ENCODE assay signal across 18 cellular contexts in genomic region chr3:24129549-24129948, GRCh38.
DNase-seq lines count a peak whose midpoint lies in the region; ATAC-seq, FAIRE-seq and TF ChIP-seq lines count a peak whose summit lies in the region.
"Had no signal": no experiment of that assay in that cellular context is flagged by ENCODE, and none has a peak within 500 bp of the region (broad histone marks: within the 10 kb centered on the region; RNA-seq: fewer than 3 reads in every experiment).

No MANE protein-coding gene starts in this region.

- H2BK5ac ChIP-seq in IMR-90 (ENCODE audit: low read depth, low read length, poor library complexity, severe bottlenecking), result no peak overlapping the region

- 0 out of 2 replicates have a peak overlapping the region, but pooled peaks have one; percentile 21 for H2AK5ac ChIP-seq in IMR-90 (ENCODE audit: low read depth, low read length)

- H3K56ac ChIP-seq in IMR-90 (ENCODE audit: extremely low read depth, insufficient read depth, low read length), result no peak overlapping the region

- H2BK120ac ChIP-seq in IMR-90 (ENCODE audit: low read depth, low read length), result no peak overlapping the region

- ATAC-seq in IMR-90 (ENCODE audit: low read depth), result no peak

- intact Hi-C loops in IMR-90 (cut with micrococcal nuclease), result no loop called here
- intact Hi-C loops in prostate gland (cut with DNase I), result loop anchor here (5.0 kb wide), 1 partner anchor 87 kb away; no protein-coding TSS in a partner anchor

- H3K36me3 Mint-ChIP-seq in type B pancreatic cell, result peaks cover 7% of the 10 kb centered on the region

- no peak overlapping the region for H3K27ac Mint-ChIP-seq in type B pancreatic cell
- H3K27ac Mint-ChIP-seq: activated naive CD4-positive, alpha-beta T cell treated with anti-CD3 and anti-CD28 coated beads for 36 hours had no signal

- H3K9me1 ChIP-seq in IMR-90 (ENCODE audit: insufficient read depth, low read length), result no peaks in the 10 kb centered on the region

- H3K4me1 Mint-ChIP-seq in type B pancreatic cell (ENCODE audit: unreplicated experiment), result peaks cover 4% of the 10 kb centered on the region

- peak overlapping the region; percentile 54 for H2AFZ ChIP-seq in IMR-90 (replicated peaks; ENCODE audit: low read length, poor library complexity)

- H3K4me2 ChIP-seq in IMR-90 (ENCODE audit: low read depth, low read length), result no peak overlapping the region

- no peak overlapping the region for H3K23ac ChIP-seq in IMR-90 (ENCODE audit: low read depth, low read length)

- no TSS peak for BruUV-seq in IMR-90 (replicated peaks; lab: Mats Ljungman, UMichigan)

- H3K9ac ChIP-seq in IMR-90 (ENCODE audit: low read depth, low read length), result no peak overlapping the region

- H4K20me1 ChIP-seq in IMR-90 (ENCODE audit: insufficient read depth, low read length), result no peaks in the 10 kb centered on the region

- H3K9me3 ChIP-seq in IMR-90 (ENCODE audit: control insufficient read depth, insufficient read depth, low read length), result no peaks in the 10 kb centered on the region
- H3K9me3 ChIP-seq in prostate gland, result no peaks in the 10 kb centered on the region
- H3K9me3 ChIP-seq: left ventricle myocardium inferior, SJSA1 had no signal

- TF ChIP-seq CTCF in IMR-90 (conservative IDR thresholded peaks at IDR 0.05; ENCODE audit: low read depth, low read length) (no peak), prostate gland (IDR thresholded peaks at IDR 0.05) (no peak), type B pancreatic cell (conservative IDR thresholded peaks at IDR 0.05) (no peak)

- no peak for FAIRE-seq in GM12892 (lab: Jason Lieb, UNC)

- H3K4me3 ChIP-seq in IMR-90 (ENCODE audit: insufficient read depth, low read depth, low read length) (no peak overlapping the region), prostate gland (no peak overlapping the region)
- H3K4me3 ChIP-seq: left ventricle myocardium inferior, SJSA1 had no signal

- TF ChIP-seq RAD21 in IMR-90 (IDR thresholded peaks at IDR 0.05; ENCODE audit: low read length), result no peak

- in situ Hi-C loops in IMR-90 (cut with MboI; ENCODE audit: low sequenced_read_pairs), result no loop called here

- H3K79me1 ChIP-seq in IMR-90 (ENCODE audit: low read depth in 1 of 2, low read length in 2 of 2), result no peaks in the 10 kb centered on the region

- no peak overlapping the region for H3K4ac ChIP-seq in IMR-90 (ENCODE audit: low read depth, low read length)

- no peak overlapping the region for H4K8ac ChIP-seq in IMR-90 (ENCODE audit: low read depth in 2 of 2, low read length in 2 of 2)

- H3K4me3 Mint-ChIP-seq in type B pancreatic cell, result no peak overlapping the region
- H3K4me3 Mint-ChIP-seq: activated naive CD4-positive, alpha-beta T cell treated with anti-CD3 and anti-CD28 coated beads for 36 hours had no signal

- WGBS in IMR-90 (ENCODE audit: extremely low coverage in 2 of 2, insufficient read length in 1 of 2), 2 experiments, result 70% methylated on average over 3 of the region's 5 CpGs; no CpG with 5 or more reads in 1 of the 2 experiments
- WGBS in prostate gland, result 29% methylated on average over 5 of the region's 5 CpGs

- CTCF ChIA-PET in IMR-90 (lab: Yijun Ruan, JAX), result interaction anchor here (1.0 kb wide), 1 partner anchor 12 kb away, joined by 3 read pairs; no protein-coding TSS in a partner anchor

- no peak overlapping the region for H4K91ac ChIP-seq in IMR-90 (ENCODE audit: insufficient read depth, low read depth, low read length)

- H3K18ac ChIP-seq in IMR-90 (ENCODE audit: low read depth, low read length), result no peak overlapping the region

- DNase-seq in IMR-90 (no peak), NCI-H345 (lab: John Stamatoyannopoulos, UW) (peak; percentile 51), caudate nucleus (lab: John Stamatoyannopoulos, UW) (peak in 38 of 61 donors; percentile 3 to 90 (median 30)), prostate gland (ENCODE audit: low spot score) (peak; percentile 57), type B pancreatic cell (ENCODE audit: extremely low spot score, unreplicated experiment) (no peak), GM12892 (ENCODE audit: insufficient read length) (no peak), islet precursor cell (no peak)
- no peak for DNase-seq in activated CD4-positive, alpha-beta T cell treated with anti-CD3 and anti-CD28 coated beads, Interleukin-2, amount 50 U/mL, for 48 hours
- DNase-seq: activated CD4-positive, alpha-beta T cell treated with anti-CD3 and anti-CD28 coated beads for 4 hours; activated CD8-positive, alpha-beta memory T cell treated with anti-CD3 and anti-CD28 coated beads, Interleukin-2, amount 50 U/mL, for 48 hours; activated naive CD4-positive, alpha-beta T cell treated with anti-CD3 and anti-CD28 coated beads for 36 hours; AML-193; brain microvascular endothelial cell; Calu3; HCEC 1CT; left ventricle myocardium inferior; T1000 had no signal

- no peak overlapping the region for H4K5ac ChIP-seq in IMR-90 (ENCODE audit: low read depth, low read length)

- no peaks in the 10 kb centered on the region for H3K9me3 Mint-ChIP-seq in type B pancreatic cell
- H3K9me3 Mint-ChIP-seq: activated naive CD4-positive, alpha-beta T cell treated with anti-CD3 and anti-CD28 coated beads for 36 hours had no signal

- no peak overlapping the region for H2BK20ac ChIP-seq in IMR-90 (ENCODE audit: low read depth, low read length)

- H2AK9ac ChIP-seq in IMR-90 (replicated peaks; ENCODE audit: low read depth, low read length, poor library complexity), result no peak overlapping the region

- POLR2A ChIA-PET in IMR-90 (lab: Charles Lee; ENCODE audit: unreplicated experiment), result no interaction called here

- no peaks in the 10 kb centered on the region for H3K27me3 Mint-ChIP-seq in type B pancreatic cell

- H3K27ac ChIP-seq in IMR-90 (ENCODE audit: insufficient read depth, low read length), result no peak overlapping the region
- no peak overlapping the region for H3K27ac ChIP-seq in caudate nucleus (ENCODE audit: low read depth, low read length)
- no peak overlapping the region for H3K27ac ChIP-seq in prostate gland
- H3K27ac ChIP-seq: brain microvascular endothelial cell, left ventricle myocardium inferior, SJSA1 had no signal

- no peaks in the 10 kb centered on the region for H3K27me3 ChIP-seq in IMR-90 (ENCODE audit: control insufficient read depth, insufficient read depth, low read length)
- no peaks in the 10 kb centered on the region for H3K27me3 ChIP-seq in prostate gland (replicated peaks; ENCODE audit: insufficient read depth)
- H3K27me3 ChIP-seq: brain microvascular endothelial cell, SJSA1 had no signal

- H2BK15ac ChIP-seq in IMR-90 (ENCODE audit: low read depth, low read length), result no peak overlapping the region

- H3K4me1 ChIP-seq in IMR-90 (ENCODE audit: control insufficient read depth, insufficient read depth, low read length), result peaks cover 4% of the 10 kb centered on the region
- peaks cover 6% of the 10 kb centered on the region for H3K4me1 ChIP-seq in prostate gland (replicated peaks)
- H3K4me1 ChIP-seq: SJSA1 had no signal

- dilution Hi-C loops in IMR-90 (cut with HindIII; ENCODE audit: low sequenced_read_pairs, unreplicated experiment), result no loop called here

- H3K14ac ChIP-seq in IMR-90 (replicated peaks; ENCODE audit: low read depth, low read length), result no peak overlapping the region

- TF ChIP-seq POLR2A in IMR-90 (IDR thresholded peaks at IDR 0.05; ENCODE audit: low read depth, low read length) (no peak), prostate gland (IDR thresholded peaks at IDR 0.05) (no peak), GM12892 (IDR thresholded peaks at IDR 0.05; ENCODE audit: low read depth, low read length) (no peak)

- H3K36me3 ChIP-seq in IMR-90 (ENCODE audit: control insufficient read depth, insufficient read depth, low read length) (no peaks in the 10 kb centered on the region), prostate gland (no peaks in the 10 kb centered on the region)
- H3K36me3 ChIP-seq: brain microvascular endothelial cell, SJSA1 had no signal

TF ChIP-seq in IMR-90, 13 proteins besides CTCF, POLR2A, EP300 and RAD21:
- TF ChIP-seq FOS (IDR thresholded peaks at IDR 0.05; ENCODE audit: low read depth, low read length) (no peak), MXI1 (IDR thresholded peaks at IDR 0.05; ENCODE audit: borderline replicate concordance, low read depth, low read length) (no peak), RCOR1 (IDR thresholded peaks at IDR 0.05; ENCODE audit: insufficient replicate concordance, low read length) (no peak), BHLHE40 (IDR thresholded peaks at IDR 0.05; ENCODE audit: low read depth, low read length) (no peak), ELK1 (IDR thresholded peaks at IDR 0.05; ENCODE audit: borderline replicate concordance, low read depth, low read length) (no peak), RFX5 (IDR thresholded peaks at IDR 0.05; ENCODE audit: low read depth, low read length) (no peak), USF2 (IDR thresholded peaks at IDR 0.05; ENCODE audit: low read depth, low read length) (no peak), NFE2L2 (IDR thresholded peaks at IDR 0.05; ENCODE audit: low read depth, low read length) (no peak), SMC3 (IDR thresholded peaks at IDR 0.05; ENCODE audit: low read depth, low read length) (no peak), MAZ (IDR thresholded peaks at IDR 0.05; ENCODE audit: borderline replicate concordance, low read depth, low read length) (no peak), CHD1 (IDR thresholded peaks at IDR 0.05; ENCODE audit: low read depth, low read length) (no peak), CEBPB (IDR thresholded peaks at IDR 0.05; ENCODE audit: low read depth, low read length) (no peak), MAFK (IDR thresholded peaks at IDR 0.05; ENCODE audit: low read depth, low read length) (no peak)

Comparison
In these comparisons a context has a peak if more than half of its experiments do, and no peak if none do; other contexts are left out.
1. DNase-seq: peak in NCI-H345 (single experiment), caudate nucleus (38 of 61) and prostate gland (single experiment); none in IMR-90 (single experiment), type B pancreatic cell (single experiment), activated CD4-positive, alpha-beta T cell treated with anti-CD3 and anti-CD28 coated beads, Interleukin-2, amount 50 U/mL, for 48 hours (0 of 2), GM12892 (single experiment) and islet precursor cell (single experiment).